Comparison of ENCODE assay signal across 9 cellular contexts in the genomic region with DNA sequence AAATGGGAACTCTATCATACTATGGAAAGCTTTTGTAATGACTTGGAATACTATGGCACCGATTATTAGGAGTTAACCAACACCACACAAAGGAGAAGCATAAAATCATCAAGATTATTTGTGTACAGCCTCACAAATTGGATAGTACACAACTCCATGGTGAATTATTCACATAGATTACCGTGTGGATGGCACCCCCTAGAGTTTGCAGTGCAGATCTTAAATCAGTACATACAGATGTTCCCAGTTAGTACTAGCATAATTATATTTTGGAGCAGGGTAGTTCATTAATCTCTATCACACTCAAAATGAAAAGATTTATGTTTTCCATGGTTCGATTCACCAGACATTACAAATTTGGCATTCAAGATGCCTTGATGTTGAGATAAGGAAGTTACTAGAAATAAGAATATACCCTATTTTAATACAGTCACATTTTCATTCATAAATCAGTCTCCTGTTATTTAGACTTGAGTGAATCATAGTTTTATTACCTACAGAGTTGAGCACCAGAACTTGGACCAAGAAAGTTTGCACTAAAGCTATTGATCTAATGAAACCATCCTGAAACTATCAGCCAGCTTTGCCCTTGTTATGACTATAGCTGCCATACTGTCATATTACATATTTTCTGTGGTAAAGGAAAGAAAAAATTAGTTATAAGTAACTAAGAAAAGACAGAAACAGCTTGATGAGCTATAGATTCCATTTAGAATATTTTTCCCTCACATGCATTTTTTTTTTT.
DNase-seq lines count a peak whose midpoint lies in the region; ATAC-seq, FAIRE-seq and TF ChIP-seq lines count a peak whose summit lies in the region.
"Had no signal": no experiment of that assay in that cellular context is flagged by ENCODE, and none has a peak within 500 bp of the region (broad histone marks: within the 10 kb centered on the region; RNA-seq: fewer than 3 reads in every experiment).

No MANE protein-coding gene starts in this region.

- no peaks in the 10 kb centered on the region for H3K9me3 ChIP-seq in endothelial cell of umbilical vein (replicated peaks; ENCODE audit: control insufficient read depth, insufficient read depth, low read length)
- H3K9me3 ChIP-seq: Caco-2 had no signal

- no peak overlapping the region for H3K9ac ChIP-seq in endothelial cell of umbilical vein (replicated peaks; ENCODE audit: extremely low read depth, insufficient read depth, low read length)

- no peaks in the 10 kb centered on the region for H3K27me3 Mint-ChIP-seq in type B pancreatic cell

- no peaks in the 10 kb centered on the region for H3K9me1 ChIP-seq in endothelial cell of umbilical vein (replicated peaks; ENCODE audit: control insufficient read depth, extremely low read depth, insufficient read depth, low read length)

- TF ChIP-seq POLR2A in endothelial cell of umbilical vein (IDR thresholded peaks at IDR 0.05; ENCODE audit: low read depth, low read length): no peak

- no peaks in the 10 kb centered on the region for H3K36me3 Mint-ChIP-seq in type B pancreatic cell

- H3K4me3 ChIP-seq in endothelial cell of umbilical vein (replicated peaks in 1 of 3; ENCODE audit: insufficient read depth in 1 of 3, low read depth in 1 of 3, low read length in 3 of 3): no peak overlapping the region

- H3K79me2 ChIP-seq in endothelial cell of umbilical vein (ENCODE audit: control insufficient read depth, insufficient read depth, low read length): no peaks in the 10 kb centered on the region

- no TSS peak for BruUV-seq in endothelial cell of umbilical vein (replicated peaks; lab: Mats Ljungman, UMichigan)

- no peak overlapping the region for H3K4me3 Mint-ChIP-seq in type B pancreatic cell

- dilution Hi-C loops in endothelial cell of umbilical vein (cut with MboI; ENCODE audit: extremely low pct_ligation_motif_present, low sequenced_read_pairs): no loop called here

- peak; percentile 58 for ATAC-seq in GM21576 (IDR thresholded peaks at IDR 0.05; ENCODE audit: unreplicated experiment)

- CTCF ChIA-PET in endothelial cell of umbilical vein (lab: Charles Lee): no interaction called here

- no peak overlapping the region for H3K27ac ChIP-seq in endothelial cell of umbilical vein (ENCODE audit: insufficient read depth, low read depth, low read length)

- H2AFZ ChIP-seq in endothelial cell of umbilical vein (ENCODE audit: low read depth, low read length): no peak overlapping the region

- no peak overlapping the region for H3K4me2 ChIP-seq in endothelial cell of umbilical vein (ENCODE audit: insufficient read depth, low read length)

- POLR2A ChIA-PET in endothelial cell of umbilical vein (lab: Charles Lee): no interaction called here

- peak; percentile 61 for FAIRE-seq in endothelial cell of umbilical vein (lab: Jason Lieb, UNC)

- no peaks in the 10 kb centered on the region for H3K27me3 ChIP-seq in endothelial cell of umbilical vein (ENCODE audit: control insufficient read depth in 2 of 2, insufficient read depth in 2 of 2, low read length in 2 of 2)

- DNase-seq in NCI-H2196 (lab: John Stamatoyannopoulos, UW; ENCODE audit: unreplicated experiment): peak; percentile 1
- DNase-seq in NCI-H2196 treated with DMSO at 0.1 percent for 48 hours (lab: John Stamatoyannopoulos, UW; ENCODE audit: unreplicated experiment): no peak
- DNase-seq in NCI-H460 (ENCODE audit: extremely low read depth, low read depth): peak; percentile 33
- peak; percentile 1 for DNase-seq in endothelial cell of umbilical vein (ENCODE audit: low read depth, low spot score)
- DNase-seq in type B pancreatic cell (ENCODE audit: extremely low spot score, unreplicated experiment): no peak
- DNase-seq in DMS79 treated with DMSO at 0.1 percent for 48 hours (lab: John Stamatoyannopoulos, UW): no peak
- no peak for DNase-seq in ureter (ENCODE audit: low spot score)

- no peaks in the 10 kb centered on the region for H3K4me1 ChIP-seq in endothelial cell of umbilical vein (ENCODE audit: control insufficient read depth, extremely low read depth, insufficient read depth, low read length)
- H3K4me1 ChIP-seq: Caco-2 had no signal

- H3K9me3 Mint-ChIP-seq in type B pancreatic cell: no peaks in the 10 kb centered on the region

- no peaks in the 10 kb centered on the region for H3K36me3 ChIP-seq in endothelial cell of umbilical vein (ENCODE audit: control insufficient read depth in 2 of 2, extremely low read depth in 1 of 2, insufficient read depth in 2 of 2, low read length in 2 of 2)

- no peak overlapping the region for H3K27ac Mint-ChIP-seq in type B pancreatic cell

- intact Hi-C loops in endothelial cell of umbilical vein (cut with micrococcal nuclease): loop anchor here (1.0 kb wide), 1 partner anchor 789 kb away; no protein-coding TSS in a partner anchor

- no peaks in the 10 kb centered on the region for H4K20me1 ChIP-seq in endothelial cell of umbilical vein (replicated peaks; ENCODE audit: control insufficient read depth, extremely low read depth, insufficient read depth, low read length)

- no peaks in the 10 kb centered on the region for H3K4me1 Mint-ChIP-seq in type B pancreatic cell (ENCODE audit: unreplicated experiment)

- TF ChIP-seq CTCF in endothelial cell of umbilical vein (IDR thresholded peaks at IDR 0.05; ENCODE audit: extremely low read depth in 1 of 2, insufficient read depth in 1 of 2, low read depth in 1 of 2, low read length in 2 of 2) (no peak), type B pancreatic cell (conservative IDR thresholded peaks at IDR 0.05) (peak; percentile 67)

TF ChIP-seq in endothelial cell of umbilical vein, 7 proteins besides CTCF, POLR2A, EP300 and RAD21:
- TF ChIP-seq MYC (IDR thresholded peaks at IDR 0.05; ENCODE audit: low read depth, low read length): no peak
- no peak for TF ChIP-seq POLR2AphosphoS5 (IDR thresholded peaks at IDR 0.05; ENCODE audit: insufficient read depth, low read depth, low read length)
- TF ChIP-seq GATA2 (IDR thresholded peaks at IDR 0.05; ENCODE audit: insufficient read depth, insufficient read length, low read depth, low read length): no peak
- TF ChIP-seq EZH2 (IDR thresholded peaks at IDR 0.05; ENCODE audit: borderline replicate concordance, low read depth, low read length, severe bottlenecking): no peak
- TF ChIP-seq JUN (IDR thresholded peaks at IDR 0.05; ENCODE audit: borderline replicate concordance, insufficient read depth, insufficient read length, low read depth): no peak
- TF ChIP-seq, protein P1, sequence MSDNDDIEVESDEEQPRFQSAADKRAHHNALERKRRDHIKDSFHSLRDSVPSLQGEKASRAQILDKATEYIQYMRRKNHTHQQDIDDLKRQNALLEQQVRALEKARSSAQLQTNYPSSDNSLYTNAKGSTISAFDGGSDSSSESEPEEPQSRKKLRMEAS (IDR thresholded peaks at IDR 0.05; ENCODE audit: insufficient read depth, insufficient read length): no peak
- TF ChIP-seq FOS (IDR thresholded peaks at IDR 0.05; ENCODE audit: borderline replicate concordance, insufficient read depth, low read length): no peak
TF ChIP-seq in endothelial cell of umbilical vein: peak in this region for 0.

Comparison
In these comparisons a context has a peak if more than half of its experiments do, and no peak if none do; other contexts are left out.
1. DNase-seq: peak in NCI-H2196 (single experiment), NCI-H460 (single experiment) and endothelial cell of umbilical vein (single experiment); none in NCI-H2196 treated with DMSO at 0.1 percent for 48 hours (single experiment), type B pancreatic cell (single experiment), DMS79 treated with DMSO at 0.1 percent for 48 hours (single experiment) and ureter (single experiment).